Comparison of ENCODE assay signal across 6 cellular contexts in the genomic region with DNA sequence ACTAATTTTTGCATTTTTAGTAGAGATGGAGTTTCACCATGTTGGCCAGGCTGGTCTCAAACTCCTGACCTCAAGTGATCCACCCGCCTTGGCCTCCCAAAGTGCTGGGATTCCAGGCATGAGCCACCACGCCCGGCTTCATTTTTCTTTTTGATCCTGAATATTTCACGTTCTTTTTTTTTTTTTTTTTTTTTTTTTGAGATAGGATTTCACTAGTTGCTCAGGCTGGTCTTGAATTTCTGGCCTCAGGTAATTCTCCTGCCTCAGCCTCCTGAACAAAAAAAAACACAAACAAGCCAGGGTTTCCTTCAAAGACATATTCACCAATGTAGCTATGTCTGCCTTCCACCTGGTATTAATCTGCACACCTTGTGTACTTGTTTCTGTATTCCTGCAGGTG. TPM values are rescaled to one million over a fixed set of nuclear protein-coding genes. Genes with fewer than 3 reads are reported as not detected.
DNase-seq lines count a peak whose midpoint lies in the region; TF ChIP-seq lines count a peak whose summit lies in the region.
"Not testable (repeated sequence)": the region's sequence is repeated elsewhere in the genome, so short reads cannot be mapped to it uniquely, and the experiment has no call there.

No MANE protein-coding gene starts in this region.

- not testable (repeated sequence) for H3F3A ChIP-seq in neural progenitor cell (ENCODE audit: low read depth); smooth muscle cell (ENCODE audit: low read depth)

- H3K9me3 Mint-ChIP-seq in CD14-positive monocyte; dendritic cell treated with granulocyte-macrophage colony-stimulating factor and Interleukin-4, amounts not matched to agents 40 ng/mL and 50 ng/mL, for 4 days; neural progenitor cell: not testable (repeated sequence)

- TF ChIP-seq CTCF in CD14-positive monocyte (IDR thresholded peaks at IDR 0.05); HL-60 (IDR thresholded peaks at IDR 0.05; ENCODE audit: insufficient read depth, low read length); left ventricle myocardium inferior (IDR thresholded peaks at IDR 0.05; ENCODE audit: borderline replicate concordance); neural progenitor cell (IDR thresholded peaks at IDR 0.05); smooth muscle cell (IDR thresholded peaks at IDR 0.05; ENCODE audit: borderline replicate concordance, insufficient read depth, poor library complexity, severe bottlenecking): not testable (repeated sequence)

- H3K27me3 ChIP-seq in HL-60 (ENCODE audit: insufficient read depth, poor library complexity, severe bottlenecking); left ventricle myocardium inferior (ENCODE audit: low read depth); neural progenitor cell; smooth muscle cell (ENCODE audit: low read depth): not testable (repeated sequence)

- peaks cover 41% of the 10 kb centered on the region for H3K4me1 Mint-ChIP-seq in CD14-positive monocyte
- peaks cover 55% of the 10 kb centered on the region for H3K4me1 Mint-ChIP-seq in dendritic cell treated with granulocyte-macrophage colony-stimulating factor and Interleukin-4, amounts not matched to agents 40 ng/mL and 50 ng/mL, for 4 days (ENCODE audit: low read depth)
- H3K4me1 Mint-ChIP-seq in neural progenitor cell: not testable (repeated sequence)

- H3K4me2 ChIP-seq in neural progenitor cell, smooth muscle cell: not testable (repeated sequence)

- H3K36me3 Mint-ChIP-seq in CD14-positive monocyte; dendritic cell treated with granulocyte-macrophage colony-stimulating factor and Interleukin-4, amounts not matched to agents 40 ng/mL and 50 ng/mL, for 4 days (ENCODE audit: low read depth); neural progenitor cell: not testable (repeated sequence)

- H3K27ac ChIP-seq in HL-60 (replicated peaks) (peak overlapping the region; percentile 64), left ventricle myocardium inferior (replicated peaks) (peak overlapping the region; percentile 60), smooth muscle cell (ENCODE audit: low read depth) (peak overlapping the region; percentile 26)
- not testable (repeated sequence) for H3K27ac ChIP-seq in neural progenitor cell

- H2AFZ ChIP-seq in neural progenitor cell (replicated peaks) (peak overlapping the region; percentile 95), smooth muscle cell (ENCODE audit: low read depth) (peak overlapping the region; percentile 35)

- H3K36me3 ChIP-seq in left ventricle myocardium inferior; neural progenitor cell; smooth muscle cell (ENCODE audit: low read depth): not testable (repeated sequence)

- not testable (repeated sequence) for DNase-seq in CD14-positive monocyte (ENCODE audit: low spot score); HL-60 (ENCODE audit: low read depth in 1 of 2, low spot score in 1 of 2); left ventricle myocardium inferior; neural progenitor cell (ENCODE audit: low spot score); smooth muscle cell (lab: John Stamatoyannopoulos, UW; ENCODE audit: unreplicated experiment)

- peak overlapping the region in 1 of 2 donors; percentile 68 for H3K4me3 Mint-ChIP-seq in CD14-positive monocyte
- peak overlapping the region; percentile 44 for H3K4me3 Mint-ChIP-seq in dendritic cell treated with granulocyte-macrophage colony-stimulating factor and Interleukin-4, amounts not matched to agents 40 ng/mL and 50 ng/mL, for 4 days
- H3K4me3 Mint-ChIP-seq in neural progenitor cell: not testable (repeated sequence)

- H3K4me1 ChIP-seq in left ventricle myocardium inferior: peaks cover 11% of the 10 kb centered on the region
- H3K4me1 ChIP-seq in neural progenitor cell; smooth muscle cell (ENCODE audit: low read depth): not testable (repeated sequence)

- not testable (repeated sequence) for H3K9me3 ChIP-seq in left ventricle myocardium inferior (replicated peaks); neural progenitor cell (ENCODE audit: low read depth); smooth muscle cell (replicated peaks; ENCODE audit: low read depth)

- not testable (repeated sequence) for H3K27me3 Mint-ChIP-seq in CD14-positive monocyte (ENCODE audit: low read depth in 3 of 3); dendritic cell treated with granulocyte-macrophage colony-stimulating factor and Interleukin-4, amounts not matched to agents 40 ng/mL and 50 ng/mL, for 4 days; neural progenitor cell (ENCODE audit: insufficient read depth, low read depth)

- peak overlapping the region; percentile 89 to 94 (median 90) for H3K27ac Mint-ChIP-seq in CD14-positive monocyte
- H3K27ac Mint-ChIP-seq in dendritic cell treated with granulocyte-macrophage colony-stimulating factor and Interleukin-4, amounts not matched to agents 40 ng/mL and 50 ng/mL, for 4 days: peak overlapping the region; percentile 89
- not testable (repeated sequence) for H3K27ac Mint-ChIP-seq in neural progenitor cell

- intact Hi-C loops in CD14-positive monocyte (cut with micrococcal nuclease); dendritic cell treated with granulocyte-macrophage colony-stimulating factor and Interleukin-4, amounts not matched to agents 40 ng/mL and 50 ng/mL, for 4 days (cut with micrococcal nuclease); left ventricle myocardium inferior (cut with micrococcal nuclease): not testable (repeated sequence)

- H3K9ac ChIP-seq in neural progenitor cell; smooth muscle cell (ENCODE audit: low read depth): not testable (repeated sequence)

- 85% methylated on average over 4 of the region's 4 CpGs for WGBS in smooth muscle cell (ENCODE audit: low lambda C conversion rate)

- H3K4me3 ChIP-seq in HL-60 (replicated peaks; ENCODE audit: insufficient read depth, low read length); left ventricle myocardium inferior; neural progenitor cell; smooth muscle cell: not testable (repeated sequence)

- not testable (repeated sequence) for H3K79me2 ChIP-seq in neural progenitor cell (ENCODE audit: low read depth); smooth muscle cell (ENCODE audit: low read depth)

- not testable (repeated sequence) for H4K20me1 ChIP-seq in neural progenitor cell (ENCODE audit: low read depth); smooth muscle cell (ENCODE audit: low read depth)

RNA-seq across cellular contexts. Expression of a gene that starts 36.2 kb away (rescaled TPM):
- 100 to 1,000 TPM; 348 to 398 TPM for polyA plus RNA-seq in CD14-positive monocyte
- total RNA-seq in left ventricle myocardium inferior: 180 TPM
- total RNA-seq in neural progenitor cell (ENCODE audit: low replicate concordance): 140 and 236 TPM in 2 replicates
- 188 and 202 TPM in 2 replicates for total RNA-seq in smooth muscle cell
- 183 and 198 TPM in 2 replicates for polyA plus RNA-seq in smooth muscle cell
